In genomic region chr6:10312445-10312844, GRCh38 we compare ENCODE assay signal across 17 cellular contexts.
DNase-seq lines count a peak whose midpoint lies in the region; ATAC-seq and TF ChIP-seq lines count a peak whose summit lies in the region.
"Had no signal": no experiment of that assay in that cellular context is flagged by ENCODE, and none has a peak within 500 bp of the region (broad histone marks: within the 10 kb centered on the region; RNA-seq: fewer than 3 reads in every experiment).

No MANE protein-coding gene starts in this region.

- H3K4me1 Mint-ChIP-seq in GM23338 = peaks cover 59% of the 10 kb centered on the region
- H3K4me1 Mint-ChIP-seq: CD8-positive, alpha-beta memory T cell had no signal

- H3K27me3 ChIP-seq in GM23338 (ENCODE audit: insufficient read depth) = no peaks in the 10 kb centered on the region
- no peaks in the 10 kb centered on the region for H3K27me3 ChIP-seq in mesendoderm (ENCODE audit: insufficient read depth, low read length, poor library complexity)
- H3K27me3 ChIP-seq: SJCRH30 had no signal

- TF ChIP-seq CTCF in GM23338 (conservative IDR thresholded peaks at IDR 0.05; ENCODE audit: low read depth in 2 of 2) (no peak), RWPE1 (conservative IDR thresholded peaks at IDR 0.05; ENCODE audit: low read depth) (no peak)

- H3K4me1 ChIP-seq in GM23338 (ENCODE audit: insufficient read depth) = peaks cover 66% of the 10 kb centered on the region
- H3K4me1 ChIP-seq in mesendoderm (ENCODE audit: control insufficient read depth, low read depth, low read length) = peaks cover 3% of the 10 kb centered on the region

- no peak overlapping the region for H3K27ac ChIP-seq in GM23338 (ENCODE audit: low read depth)
- H3K27ac ChIP-seq in mesendoderm (ENCODE audit: low read depth, low read length) = no peak overlapping the region
- H3K27ac ChIP-seq in RWPE1 = no peak overlapping the region
- H3K27ac ChIP-seq: SJCRH30 had no signal

- no peak overlapping the region for H3K23ac ChIP-seq in mesendoderm (ENCODE audit: low read length)

- ATAC-seq in GM23338 = no peak
- ATAC-seq: HepG2, PC-3 had no signal

- H3K4me3 ChIP-seq in GM23338 (no peak overlapping the region), mesendoderm (ENCODE audit: low read length) (no peak overlapping the region)
- no peak overlapping the region for H3K4me3 ChIP-seq in Jurkat, Clone E6-1 (ENCODE audit: low read length)
- H3K4me3 ChIP-seq: SJCRH30 had no signal

- no peaks in the 10 kb centered on the region for H3K36me3 Mint-ChIP-seq in GM23338 (ENCODE audit: low read depth)
- H3K36me3 Mint-ChIP-seq: CD8-positive, alpha-beta memory T cell had no signal

- no peak overlapping the region for H3K18ac ChIP-seq in mesendoderm (ENCODE audit: low read length)

- in situ Hi-C loops in ACHN (cut with HindIII; ENCODE audit: low pct_ligation_motif_present, low pct_unique_long_range_greater_than_20kb, low sequenced_read_pairs) = no loop called here

- no peak overlapping the region for H2AK5ac ChIP-seq in mesendoderm (ENCODE audit: low read length)

- H3K4me2 ChIP-seq in GM23338 (peak overlapping the region; percentile 41), mesendoderm (ENCODE audit: low read length) (no peak overlapping the region)

- DNase-seq in GM23338 (ENCODE audit: low spot score) = peak; percentile 68
- DNase-seq in Jurkat, Clone E6-1 (ENCODE audit: low read depth, low spot score) = peak; percentile 33
- DNase-seq in SW480 (ENCODE audit: low spot score) = peak; percentile 42
- peak; percentile 25 for DNase-seq in mesendoderm
- no peak for DNase-seq in RWPE1 (ENCODE audit: low spot score)
- DNase-seq in ACHN = no peak
- DNase-seq in KG1 (lab: John Stamatoyannopoulos, UW) = no peak
- no peak for DNase-seq in DMS79 treated with DMSO at 0.1 percent for 48 hours (lab: John Stamatoyannopoulos, UW)
- DNase-seq: C1 segment of cervical spinal cord; CD8-positive, alpha-beta memory T cell; NCI-H1048; NCI-H1436 treated with DMSO at 0.1 percent for 48 hours; NCI-H2029 treated with DMSO at 0.1 percent for 48 hours; NCI-H510A; PC-3 had no signal

- no peak overlapping the region for H4K8ac ChIP-seq in mesendoderm (ENCODE audit: low read depth, low read length)

- no peaks in the 10 kb centered on the region for H3K36me3 ChIP-seq in GM23338 (ENCODE audit: insufficient read depth)
- H3K36me3 ChIP-seq in mesendoderm (ENCODE audit: control insufficient read depth, insufficient read depth, low read length) = no peaks in the 10 kb centered on the region
- H3K36me3 ChIP-seq: SJCRH30 had no signal

- H4K5ac ChIP-seq in mesendoderm (ENCODE audit: low read length) = no peak overlapping the region

- H2BK5ac ChIP-seq in mesendoderm (ENCODE audit: low read length) = no peak overlapping the region

- H2AFZ ChIP-seq in GM23338 = peak overlapping the region; percentile 60; the same call in 1 of the 2 replicates

- no peak overlapping the region for H2BK15ac ChIP-seq in mesendoderm (replicated peaks; ENCODE audit: low read depth)

- no peaks in the 10 kb centered on the region for H4K20me1 ChIP-seq in GM23338 (replicated peaks; ENCODE audit: insufficient read depth)

- peaks cover 7% of the 10 kb centered on the region for H3K27me3 Mint-ChIP-seq in GM23338 (ENCODE audit: insufficient read depth, low read depth, poor library complexity)

- H3K56ac ChIP-seq in mesendoderm (ENCODE audit: low read length) = no peak overlapping the region

- H3K9me2 ChIP-seq in GM23338 (ENCODE audit: insufficient read depth) = no peaks in the 10 kb centered on the region

- H3K4me3 Mint-ChIP-seq in GM23338 = peak overlapping the region; percentile 15; the same call in 1 of the 3 replicates
- H3K4me3 Mint-ChIP-seq: CD8-positive, alpha-beta memory T cell had no signal

- H3K79me2 ChIP-seq in GM23338 (replicated peaks; ENCODE audit: insufficient read depth) = no peaks in the 10 kb centered on the region
- no peaks in the 10 kb centered on the region for H3K79me2 ChIP-seq in mesendoderm (ENCODE audit: control insufficient read depth, insufficient read depth, low read length)

- no peak overlapping the region for H2BK120ac ChIP-seq in mesendoderm (ENCODE audit: low read depth, low read length)

- no peaks in the 10 kb centered on the region for H3K9me3 Mint-ChIP-seq in GM23338
- H3K9me3 Mint-ChIP-seq: CD8-positive, alpha-beta memory T cell had no signal

- H3K4ac ChIP-seq in mesendoderm (ENCODE audit: low read depth, low read length) = no peak overlapping the region

- H3K79me1 ChIP-seq in mesendoderm (ENCODE audit: low read length) = no peaks in the 10 kb centered on the region

- no peak overlapping the region for H3K27ac Mint-ChIP-seq in GM23338

- no peak overlapping the region for H3K9ac ChIP-seq in mesendoderm (ENCODE audit: low read length)

- H3F3A ChIP-seq in GM23338 (replicated peaks; ENCODE audit: low read depth) = peaks cover 7% of the 10 kb centered on the region

- CTCF ChIA-PET in RWPE1 (lab: Yijun Ruan, JAX) = interaction anchor here (0.7 kb wide), 1 partner anchor 60 kb away, joined by 3 read pairs; no protein-coding TSS in a partner anchor

- no CpG with 5 or more reads among the region's 11 CpGs for WGBS in mesendoderm (ENCODE audit: extremely low coverage, insufficient coverage, low lambda C conversion rate)

- POLR2A ChIA-PET in RWPE1 (lab: Yijun Ruan, JAX; ENCODE audit: low non-redundant PET) = no interaction called here

TF ChIP-seq in GM23338, 12 proteins besides CTCF, POLR2A, EP300 and RAD21 (continues in another document):
- no peak for TF ChIP-seq CREB1 (CRISPR knock-in tag; IDR thresholded peaks at IDR 0.05; ENCODE audit: low read depth)
- TF ChIP-seq, protein P1, sequence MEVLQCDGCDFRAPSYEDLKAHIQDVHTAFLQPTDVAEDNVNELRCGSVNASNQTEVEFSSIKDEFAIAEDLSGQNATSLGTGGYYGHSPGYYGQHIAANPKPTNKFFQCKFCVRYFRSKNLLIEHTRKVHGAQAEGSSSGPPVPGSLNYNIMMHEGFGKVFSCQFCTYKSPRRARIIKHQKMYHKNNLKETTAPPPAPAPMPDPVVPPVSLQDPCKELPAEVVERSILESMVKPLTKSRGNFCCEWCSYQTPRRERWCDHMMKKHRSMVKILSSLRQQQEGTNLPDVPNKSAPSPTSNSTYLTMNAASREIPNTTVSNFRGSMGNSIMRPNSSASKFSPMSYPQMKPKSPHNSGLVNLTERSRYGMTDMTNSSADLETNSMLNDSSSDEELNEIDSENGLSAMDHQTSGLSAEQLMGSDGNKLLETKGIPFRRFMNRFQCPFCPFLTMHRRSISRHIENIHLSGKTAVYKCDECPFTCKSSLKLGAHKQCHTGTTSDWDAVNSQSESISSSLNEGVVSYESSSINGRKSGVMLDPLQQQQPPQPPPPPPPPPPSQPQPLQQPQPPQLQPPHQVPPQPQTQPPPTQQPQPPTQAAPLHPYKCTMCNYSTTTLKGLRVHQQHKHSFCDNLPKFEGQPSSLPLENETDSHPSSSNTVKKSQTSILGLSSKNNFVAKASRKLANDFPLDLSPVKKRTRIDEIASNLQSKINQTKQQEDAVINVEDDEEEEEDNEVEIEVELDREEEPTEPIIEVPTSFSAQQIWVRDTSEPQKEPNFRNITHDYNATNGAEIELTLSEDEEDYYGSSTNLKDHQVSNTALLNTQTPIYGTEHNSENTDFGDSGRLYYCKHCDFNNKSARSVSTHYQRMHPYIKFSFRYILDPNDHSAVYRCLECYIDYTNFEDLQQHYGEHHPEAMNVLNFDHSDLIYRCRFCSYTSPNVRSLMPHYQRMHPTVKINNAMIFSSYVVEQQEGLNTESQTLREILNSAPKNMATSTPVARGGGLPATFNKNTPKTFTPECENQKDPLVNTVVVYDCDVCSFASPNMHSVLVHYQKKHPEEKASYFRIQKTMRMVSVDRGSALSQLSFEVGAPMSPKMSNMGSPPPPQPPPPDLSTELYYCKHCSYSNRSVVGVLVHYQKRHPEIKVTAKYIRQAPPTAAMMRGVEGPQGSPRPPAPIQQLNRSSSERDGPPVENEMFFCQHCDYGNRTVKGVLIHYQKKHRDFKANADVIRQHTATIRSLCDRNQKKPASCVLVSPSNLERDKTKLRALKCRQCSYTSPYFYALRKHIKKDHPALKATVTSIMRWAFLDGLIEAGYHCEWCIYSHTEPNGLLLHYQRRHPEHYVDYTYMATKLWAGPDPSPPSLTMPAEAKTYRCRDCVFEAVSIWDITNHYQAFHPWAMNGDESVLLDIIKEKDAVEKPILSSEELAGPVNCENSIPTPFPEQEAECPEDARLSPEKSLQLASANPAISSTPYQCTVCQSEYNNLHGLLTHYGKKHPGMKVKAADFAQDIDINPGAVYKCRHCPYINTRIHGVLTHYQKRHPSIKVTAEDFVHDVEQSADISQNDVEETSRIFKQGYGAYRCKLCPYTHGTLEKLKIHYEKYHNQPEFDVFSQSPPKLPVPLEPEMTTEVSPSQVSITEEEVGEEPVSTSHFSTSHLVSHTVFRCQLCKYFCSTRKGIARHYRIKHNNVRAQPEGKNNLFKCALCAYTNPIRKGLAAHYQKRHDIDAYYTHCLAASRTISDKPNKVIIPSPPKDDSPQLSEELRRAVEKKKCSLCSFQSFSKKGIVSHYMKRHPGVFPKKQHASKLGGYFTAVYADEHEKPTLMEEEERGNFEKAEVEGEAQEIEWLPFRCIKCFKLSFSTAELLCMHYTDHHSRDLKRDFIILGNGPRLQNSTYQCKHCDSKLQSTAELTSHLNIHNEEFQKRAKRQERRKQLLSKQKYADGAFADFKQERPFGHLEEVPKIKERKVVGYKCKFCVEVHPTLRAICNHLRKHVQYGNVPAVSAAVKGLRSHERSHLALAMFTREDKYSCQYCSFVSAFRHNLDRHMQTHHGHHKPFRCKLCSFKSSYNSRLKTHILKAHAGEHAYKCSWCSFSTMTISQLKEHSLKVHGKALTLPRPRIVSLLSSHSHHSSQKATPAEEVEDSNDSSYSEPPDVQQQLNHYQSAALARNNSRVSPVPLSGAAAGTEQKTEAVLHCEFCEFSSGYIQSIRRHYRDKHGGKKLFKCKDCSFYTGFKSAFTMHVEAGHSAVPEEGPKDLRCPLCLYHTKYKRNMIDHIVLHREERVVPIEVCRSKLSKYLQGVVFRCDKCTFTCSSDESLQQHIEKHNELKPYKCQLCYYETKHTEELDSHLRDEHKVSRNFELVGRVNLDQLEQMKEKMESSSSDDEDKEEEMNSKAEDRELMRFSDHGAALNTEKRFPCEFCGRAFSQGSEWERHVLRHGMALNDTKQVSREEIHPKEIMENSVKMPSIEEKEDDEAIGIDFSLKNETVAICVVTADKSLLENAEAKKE (CRISPR knock-in tag; IDR thresholded peaks at IDR 0.05) = no peak

Comparison
In these comparisons a context has a peak if more than half of its experiments do, and no peak if none do; other contexts are left out.
1. DNase-seq: peak in GM23338 (single experiment), Jurkat, Clone E6-1 (single experiment), SW480 (single experiment) and mesendoderm (single experiment); none in RWPE1 (single experiment), ACHN (single experiment), KG1 (single experiment) and DMS79 treated with DMSO at 0.1 percent for 48 hours (single experiment).